9 cellular contexts compared by ENCODE assay signal in genomic region chr3:158768881-158769518, GRCh38. TPM values are rescaled to one million over a fixed set of nuclear protein-coding genes. Genes with fewer than 3 reads are reported as not detected.
A peak's percentile ranks its signal among the peaks of the same experiment; 100 is the strongest.
DNase-seq lines count a peak whose midpoint lies in the region; ATAC-seq and TF ChIP-seq lines count a peak whose summit lies in the region.
"Had no signal": no experiment of that assay in that cellular context is flagged by ENCODE, and none has a peak within 500 bp of the region (broad histone marks: within the 10 kb centered on the region; RNA-seq: fewer than 3 reads in every experiment).

No MANE protein-coding gene starts in this region.

- H3K27ac ChIP-seq in left ventricle myocardium inferior (replicated peaks) (peak overlapping the region; percentile 81), thyroid gland (peak overlapping the region in 1 of 3 donors; percentile 31)

- no peaks in the 10 kb centered on the region for H3K27me3 ChIP-seq in left ventricle myocardium inferior (ENCODE audit: low read depth)
- H3K27me3 ChIP-seq in thyroid gland = no peaks in the 10 kb centered on the region

- no peak for TF ChIP-seq POLR2A in thyroid gland (IDR thresholded peaks at IDR 0.05)

- H3K4me3 ChIP-seq in left ventricle myocardium inferior (peak overlapping the region; percentile 18), retinal pigment epithelial cell (ENCODE audit: low read length) (no peak overlapping the region), thyroid gland (replicated peaks in 1 of 3) (no peak overlapping the region)

- TF ChIP-seq CTCF in left ventricle myocardium inferior (IDR thresholded peaks at IDR 0.05; ENCODE audit: borderline replicate concordance) (no peak), retinal pigment epithelial cell (conservative IDR thresholded peaks at IDR 0.05; ENCODE audit: low read depth, low read length) (no peak), thyroid gland (IDR thresholded peaks at IDR 0.05) (no peak)

- ATAC-seq in HG03175 (IDR thresholded peaks at IDR 0.05; ENCODE audit: unreplicated experiment) = no peak
- no peak for ATAC-seq in GM19351 (IDR thresholded peaks at IDR 0.05; ENCODE audit: unreplicated experiment)

- H3K4me1 ChIP-seq in left ventricle myocardium inferior (peaks cover 68% of the 10 kb centered on the region), thyroid gland (peaks cover 8 to 23% of the 10 kb centered on the region in 2 donors)

- intact Hi-C loops in left ventricle myocardium inferior (cut with micrococcal nuclease) (no loop called here), thyroid gland (cut with DNase I) (no loop called here)

- DNase-seq in Caki2 (ENCODE audit: low read depth) = peak; percentile 74
- peak; percentile 84 for DNase-seq in amniotic stem cell (lab: John Stamatoyannopoulos, UW)
- no peak for DNase-seq in left ventricle myocardium inferior
- peak; percentile 78 for DNase-seq in retinal pigment epithelial cell (ENCODE audit: low read depth)
- no peak for DNase-seq in stimulated activated naive CD4-positive, alpha-beta T cell (lab: John Stamatoyannopoulos, UW)
- no peak for DNase-seq in thyroid gland
- DNase-seq: RPMI8226 had no signal

- in situ Hi-C loops in Caki2 (cut with HindIII; ENCODE audit: low pct_unique_long_range_greater_than_20kb, low sequenced_read_pairs) = no loop called here

- H3K36me3 ChIP-seq in left ventricle myocardium inferior (no peaks in the 10 kb centered on the region), thyroid gland (no peaks in the 10 kb centered on the region)

- 56 to 62% methylated on average over 8 of the region's 8 CpGs for WGBS in thyroid gland, 2 donors

- no peaks in the 10 kb centered on the region for H3K9me3 ChIP-seq in left ventricle myocardium inferior (replicated peaks)
- H3K9me3 ChIP-seq in thyroid gland = no peaks in the 10 kb centered on the region

RNA-seq across cellular contexts. Expression of gene MFSD1, which starts 32.9 kb away (rescaled TPM):
- 82.7 and 94.6 TPM in 2 replicates for total RNA-seq in Caki2 (2014; rRNA removed; shearing (Covaris generic); ENCODE audit: low replicate concordance)
- total RNA-seq in left ventricle myocardium inferior = 26.2 TPM
- 100 to 1,000 TPM in 2 of 4 donors, 10 to 100 TPM in 2; 86.6 to 136 (median 96.2) TPM for total RNA-seq in thyroid gland

RNA-seq across cellular contexts. Expression of gene RARRES1, which starts 36.7 kb away (rescaled TPM):
- total RNA-seq in Caki2 (2014; rRNA removed; shearing (Covaris generic); ENCODE audit: low replicate concordance) = not detected in 2 replicates
- total RNA-seq in left ventricle myocardium inferior (8.4 TPM), thyroid gland (100 to 1,000 TPM in 1 of 4 donors, 10 to 100 TPM in 1, 1 to 10 TPM in 2; 4.8 to 394 (median 21.4) TPM)

Comparison
In these comparisons a context has a peak if more than half of its experiments do, and no peak if none do; other contexts are left out.
1. DNase-seq: peak in Caki2 (single experiment), amniotic stem cell (single experiment) and retinal pigment epithelial cell (single experiment); none in left ventricle myocardium inferior (single experiment), stimulated activated naive CD4-positive, alpha-beta T cell (0 of 6) and thyroid gland (0 of 2).